Comparison of ENCODE assay signal across 21 cellular contexts in the genomic region with DNA sequence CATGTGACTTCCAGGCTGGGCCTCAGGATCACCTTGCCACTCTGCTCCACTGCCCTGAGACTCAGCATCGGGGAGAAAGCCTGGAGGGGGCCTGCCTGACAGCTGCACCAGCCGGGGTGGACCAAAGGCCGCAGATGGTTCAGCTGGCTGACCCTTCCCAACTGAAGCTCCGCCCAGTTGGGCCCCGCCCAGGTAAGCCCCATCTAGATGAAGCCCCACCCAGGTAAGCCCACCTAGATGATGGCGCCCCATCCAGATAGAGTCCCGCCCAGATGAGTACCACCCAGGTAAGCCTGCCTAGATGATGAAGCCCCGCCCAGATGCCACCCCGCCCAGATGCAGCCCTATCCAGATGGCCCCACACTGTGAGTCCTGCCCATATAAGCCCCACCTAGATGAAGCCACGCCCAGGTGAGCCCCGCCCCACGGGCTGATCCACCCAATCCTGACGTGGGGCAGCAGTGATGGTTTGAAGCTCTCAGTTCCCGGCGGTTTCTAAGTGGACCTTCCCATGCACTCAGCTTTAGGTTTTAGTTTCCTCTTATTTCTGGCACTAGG. TPM values are rescaled to one million over a fixed set of nuclear protein-coding genes. Genes with fewer than 3 reads are reported as not detected.
A peak's percentile ranks its signal among the peaks of the same experiment; 100 is the strongest.
DNase-seq lines count a peak whose midpoint lies in the region; ATAC-seq, FAIRE-seq and TF ChIP-seq lines count a peak whose summit lies in the region.
"Had no signal": no experiment of that assay in that cellular context is flagged by ENCODE, and none has a peak within 500 bp of the region (broad histone marks: within the 10 kb centered on the region; RNA-seq: fewer than 3 reads in every experiment).

No MANE protein-coding gene starts in this region.

- H3K27me3 ChIP-seq in lower lobe of right lung (ENCODE audit: low read depth): no peaks in the 10 kb centered on the region
- H3K27me3 ChIP-seq: tibial nerve had no signal

- intact Hi-C loops in lower lobe of right lung (cut with DNase I): no loop called here

- H3K4me1 Mint-ChIP-seq in T-helper 17 cell: peaks cover 56% of the 10 kb centered on the region

- no peak for FAIRE-seq in H54 (lab: Jason Lieb, UNC)
- FAIRE-seq: D721Med had no signal

- no peak for ATAC-seq in T-helper 17 cell
- ATAC-seq in lower lobe of right lung: no peak
- ATAC-seq: esophagus mucosa, SK-N-SH treated with all-trans-retinoic acid at 6 μM for 48 hours had no signal

- TF ChIP-seq CTCF in lower lobe of right lung (IDR thresholded peaks at IDR 0.05): no peak

- DNase-seq in DMS 273 (lab: John Stamatoyannopoulos, UW; ENCODE audit: unreplicated experiment): peak; percentile 31
- no peak for DNase-seq in DMS 273 treated with DMSO at 0.1 percent for 48 hours (lab: John Stamatoyannopoulos, UW)
- DNase-seq in H54 (ENCODE audit: insufficient read length, low spot score): peak; percentile 45
- DNase-seq in T-helper 17 cell: no peak
- DNase-seq in iPS-NIHi7 (ENCODE audit: extremely low spot score): peak; percentile 63
- no peak for DNase-seq in lower lobe of right lung
- DNase-seq in SW 1271 (lab: John Stamatoyannopoulos, UW): no peak
- no peak for DNase-seq in NCI-H2196 (lab: John Stamatoyannopoulos, UW; ENCODE audit: unreplicated experiment)
- DNase-seq: central memory CD4-positive, alpha-beta T cell; hypothalamus; NCI-H1417 treated with DMSO at 0.1 percent for 48 hours; occipital lobe had no signal

- no peak for TF ChIP-seq POLR2A in H54 (IDR thresholded peaks at IDR 0.05; ENCODE audit: low read depth, low read length)

- no peak overlapping the region for H3K4me3 ChIP-seq in lower lobe of right lung
- H3K4me3 ChIP-seq: smooth muscle cell, tibial nerve had no signal

- no peak overlapping the region for H3K4me3 Mint-ChIP-seq in T-helper 17 cell
- H3K4me3 Mint-ChIP-seq: activated naive CD4-positive, alpha-beta T cell treated with anti-CD3 and anti-CD28 coated beads, Interleukin-2, amount 50 U/mL, for 24 hours; memory B cell had no signal

- no peaks in the 10 kb centered on the region for H3K36me3 Mint-ChIP-seq in T-helper 17 cell (ENCODE audit: low read depth)
- H3K36me3 Mint-ChIP-seq: activated naive CD4-positive, alpha-beta T cell treated with anti-CD3 and anti-CD28 coated beads, Interleukin-2, amount 50 U/mL, for 24 hours; memory B cell had no signal

- H3K4me1 ChIP-seq in lower lobe of right lung: peaks cover 19% of the 10 kb centered on the region

- H3K27ac Mint-ChIP-seq in T-helper 17 cell: peak overlapping the region; percentile 61
- H3K27ac Mint-ChIP-seq: activated naive CD4-positive, alpha-beta T cell treated with anti-CD3 and anti-CD28 coated beads, Interleukin-2, amount 50 U/mL, for 24 hours; memory B cell had no signal

- H3K36me3 ChIP-seq in lower lobe of right lung: no peaks in the 10 kb centered on the region
- H3K36me3 ChIP-seq: tibial nerve had no signal

- H3K27me3 Mint-ChIP-seq in T-helper 17 cell: no peaks in the 10 kb centered on the region
- H3K27me3 Mint-ChIP-seq: activated naive CD4-positive, alpha-beta T cell treated with anti-CD3 and anti-CD28 coated beads, Interleukin-2, amount 50 U/mL, for 24 hours had no signal

- no peak overlapping the region for H3K27ac ChIP-seq in lower lobe of right lung
- H3K27ac ChIP-seq: 22Rv1, tibial nerve had no signal

- H3K9me3 ChIP-seq in T-helper 17 cell (ENCODE audit: control insufficient read depth, low read length, poor library complexity, severe bottlenecking) (no peaks in the 10 kb centered on the region), lower lobe of right lung (no peaks in the 10 kb centered on the region)
- H3K9me3 ChIP-seq: tibial nerve had no signal

RNA-seq across cellular contexts. Expression of a gene that starts 10.0 kb away (rescaled TPM):
- total RNA-seq in T-helper 17 cell: 10 to 100 TPM; 49.4 to 63.6 TPM
- 12.9 TPM for total RNA-seq in lower lobe of right lung

RNA-seq across cellular contexts. Expression of a gene that starts 10.3 kb away (rescaled TPM):
- total RNA-seq in T-helper 17 cell: under 1 TPM; 0.32 to 0.63 TPM
- 4.3 TPM for total RNA-seq in lower lobe of right lung
- total RNA-seq: HT1080, occipital lobe, smooth muscle cell, tibial nerve had no signal

Comparison
In these comparisons a context has a peak if more than half of its experiments do, and no peak if none do; other contexts are left out.
1. DNase-seq: peak in DMS 273 (single experiment), H54 (single experiment) and iPS-NIHi7 (single experiment); none in DMS 273 treated with DMSO at 0.1 percent for 48 hours (single experiment), T-helper 17 cell (0 of 3), lower lobe of right lung (single experiment), SW 1271 (0 of 2) and NCI-H2196 (single experiment).